2 cellular contexts compared by ENCODE assay signal in genomic region chr19:38111898-38112297, GRCh38.
TF ChIP-seq lines count a peak whose summit lies in the region.

No MANE protein-coding gene starts in this region.

TF ChIP-seq in HEK293, 187 proteins besides CTCF, POLR2A, EP300 and RAD21 (continued from another document and continues in another):
- no peak for TF ChIP-seq ZNF274 (IDR thresholded peaks at IDR 0.05; ENCODE audit: low read length)
- peak; percentile 27; the same call in 1 of the 2 replicates for TF ChIP-seq ZNF274 (tag by site-specific recombination; IDR thresholded peaks at IDR 0.05; ENCODE audit: borderline replicate concordance)
- no peak for TF ChIP-seq ZNF292 (tag by site-specific recombination; IDR thresholded peaks at IDR 0.05; ENCODE audit: borderline replicate concordance, low read depth)
- TF ChIP-seq ZFP69B (tag by site-specific recombination; IDR thresholded peaks at IDR 0.05): no peak
- TF ChIP-seq RBAK (tag by site-specific recombination; IDR thresholded peaks at IDR 0.05): no peak
- TF ChIP-seq, protein P1, sequence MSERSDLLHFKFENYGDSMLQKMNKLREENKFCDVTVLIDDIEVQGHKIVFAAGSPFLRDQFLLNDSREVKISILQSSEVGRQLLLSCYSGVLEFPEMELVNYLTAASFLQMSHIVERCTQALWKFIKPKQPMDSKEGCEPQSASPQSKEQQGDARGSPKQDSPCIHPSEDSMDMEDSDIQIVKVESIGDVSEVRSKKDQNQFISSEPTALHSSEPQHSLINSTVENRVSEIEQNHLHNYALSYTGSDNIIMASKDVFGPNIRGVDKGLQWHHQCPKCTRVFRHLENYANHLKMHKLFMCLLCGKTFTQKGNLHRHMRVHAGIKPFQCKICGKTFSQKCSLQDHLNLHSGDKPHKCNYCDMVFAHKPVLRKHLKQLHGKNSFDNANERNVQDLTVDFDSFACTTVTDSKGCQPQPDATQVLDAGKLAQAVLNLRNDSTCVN (tag by site-specific recombination; optimal IDR thresholded peaks at IDR 0.05): peak; percentile 52
- no peak for TF ChIP-seq KLF16 (tag by site-specific recombination; IDR thresholded peaks at IDR 0.05)
- TF ChIP-seq GLIS2 (tag by site-specific recombination; IDR thresholded peaks at IDR 0.05): no peak
- peak; percentile 77; the same call in 1 of the 2 replicates for TF ChIP-seq SALL2 (tag by site-specific recombination; IDR thresholded peaks at IDR 0.05; ENCODE audit: borderline replicate concordance)
- TF ChIP-seq ZNF114 (tag by site-specific recombination; IDR thresholded peaks at IDR 0.05): 0 out of 2 replicates have a peak, but pooled peaks have one; percentile 46
- TF ChIP-seq ZNF776 (tag by site-specific recombination; IDR thresholded peaks at IDR 0.05; ENCODE audit: borderline replicate concordance): 0 out of 2 replicates have a peak, but pooled peaks have one; percentile 35
- TF ChIP-seq ZNF792 (tag by site-specific recombination; IDR thresholded peaks at IDR 0.05): no peak
- TF ChIP-seq ZNF362 (tag by site-specific recombination; IDR thresholded peaks at IDR 0.05): no peak
- no peak for TF ChIP-seq ZNF629 (tag by site-specific recombination; IDR thresholded peaks at IDR 0.05)
- 0 out of 2 replicates have a peak, but pooled peaks have one; percentile 81 for TF ChIP-seq ZNF280C (tag by site-specific recombination; IDR thresholded peaks at IDR 0.05)
- TF ChIP-seq ZEB2 (tag by site-specific recombination; IDR thresholded peaks at IDR 0.05): no peak
- no peak for TF ChIP-seq ZNF211 (tag by site-specific recombination; IDR thresholded peaks at IDR 0.05; ENCODE audit: low read depth)
- TF ChIP-seq, protein P2, sequence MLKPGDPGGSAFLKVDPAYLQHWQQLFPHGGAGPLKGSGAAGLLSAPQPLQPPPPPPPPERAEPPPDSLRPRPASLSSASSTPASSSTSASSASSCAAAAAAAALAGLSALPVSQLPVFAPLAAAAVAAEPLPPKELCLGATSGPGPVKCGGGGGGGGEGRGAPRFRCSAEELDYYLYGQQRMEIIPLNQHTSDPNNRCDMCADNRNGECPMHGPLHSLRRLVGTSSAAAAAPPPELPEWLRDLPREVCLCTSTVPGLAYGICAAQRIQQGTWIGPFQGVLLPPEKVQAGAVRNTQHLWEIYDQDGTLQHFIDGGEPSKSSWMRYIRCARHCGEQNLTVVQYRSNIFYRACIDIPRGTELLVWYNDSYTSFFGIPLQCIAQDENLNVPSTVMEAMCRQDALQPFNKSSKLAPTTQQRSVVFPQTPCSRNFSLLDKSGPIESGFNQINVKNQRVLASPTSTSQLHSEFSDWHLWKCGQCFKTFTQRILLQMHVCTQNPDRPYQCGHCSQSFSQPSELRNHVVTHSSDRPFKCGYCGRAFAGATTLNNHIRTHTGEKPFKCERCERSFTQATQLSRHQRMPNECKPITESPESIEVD (tag by site-specific recombination; IDR thresholded peaks at IDR 0.05): no peak
- no peak for TF ChIP-seq MEIS1 (CRISPR knock-in tag; IDR thresholded peaks at IDR 0.05; ENCODE audit: borderline replicate concordance)
- peak; percentile 18; the same call in 1 of the 2 replicates for TF ChIP-seq ZNF239 (tag by site-specific recombination; IDR thresholded peaks at IDR 0.05)
- TF ChIP-seq ZNF76 (tag by site-specific recombination; IDR thresholded peaks at IDR 0.05; ENCODE audit: borderline replicate concordance, low read depth): no peak
- TF ChIP-seq ZNF654 (tag by site-specific recombination; IDR thresholded peaks at IDR 0.05; ENCODE audit: low read depth): no peak
- TF ChIP-seq ZFHX2 (tag by site-specific recombination; conservative IDR thresholded peaks at IDR 0.05): no peak
- TF ChIP-seq ZNF248 (tag by site-specific recombination; IDR thresholded peaks at IDR 0.05): peak; percentile 22; the same call in 1 of the 2 replicates
- no peak for TF ChIP-seq ZNF558 (tag by site-specific recombination; IDR thresholded peaks at IDR 0.05)

TF ChIP-seq in GM12878, 131 proteins besides CTCF, POLR2A, EP300 and RAD21 (continued from another document):
- TF ChIP-seq, protein P3, sequence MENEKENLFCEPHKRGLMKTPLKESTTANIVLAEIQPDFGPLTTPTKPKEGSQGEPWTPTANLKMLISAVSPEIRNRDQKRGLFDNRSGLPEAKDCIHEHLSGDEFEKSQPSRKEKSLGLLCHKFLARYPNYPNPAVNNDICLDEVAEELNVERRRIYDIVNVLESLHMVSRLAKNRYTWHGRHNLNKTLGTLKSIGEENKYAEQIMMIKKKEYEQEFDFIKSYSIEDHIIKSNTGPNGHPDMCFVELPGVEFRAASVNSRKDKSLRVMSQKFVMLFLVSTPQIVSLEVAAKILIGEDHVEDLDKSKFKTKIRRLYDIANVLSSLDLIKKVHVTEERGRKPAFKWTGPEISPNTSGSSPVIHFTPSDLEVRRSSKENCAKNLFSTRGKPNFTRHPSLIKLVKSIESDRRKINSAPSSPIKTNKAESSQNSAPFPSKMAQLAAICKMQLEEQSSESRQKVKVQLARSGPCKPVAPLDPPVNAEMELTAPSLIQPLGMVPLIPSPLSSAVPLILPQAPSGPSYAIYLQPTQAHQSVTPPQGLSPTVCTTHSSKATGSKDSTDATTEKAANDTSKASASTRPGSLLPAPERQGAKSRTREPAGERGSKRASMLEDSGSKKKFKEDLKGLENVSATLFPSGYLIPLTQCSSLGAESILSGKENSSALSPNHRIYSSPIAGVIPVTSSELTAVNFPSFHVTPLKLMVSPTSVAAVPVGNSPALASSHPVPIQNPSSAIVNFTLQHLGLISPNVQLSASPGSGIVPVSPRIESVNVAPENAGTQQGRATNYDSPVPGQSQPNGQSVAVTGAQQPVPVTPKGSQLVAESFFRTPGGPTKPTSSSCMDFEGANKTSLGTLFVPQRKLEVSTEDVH (IDR thresholded peaks at IDR 0.05; ENCODE audit: low read depth, partially characterized antibody): no peak
- TF ChIP-seq TCF7 (IDR thresholded peaks at IDR 0.05; ENCODE audit: borderline replicate concordance): no peak
